ENCODE assay signal across 8 cellular contexts in the genomic region with DNA sequence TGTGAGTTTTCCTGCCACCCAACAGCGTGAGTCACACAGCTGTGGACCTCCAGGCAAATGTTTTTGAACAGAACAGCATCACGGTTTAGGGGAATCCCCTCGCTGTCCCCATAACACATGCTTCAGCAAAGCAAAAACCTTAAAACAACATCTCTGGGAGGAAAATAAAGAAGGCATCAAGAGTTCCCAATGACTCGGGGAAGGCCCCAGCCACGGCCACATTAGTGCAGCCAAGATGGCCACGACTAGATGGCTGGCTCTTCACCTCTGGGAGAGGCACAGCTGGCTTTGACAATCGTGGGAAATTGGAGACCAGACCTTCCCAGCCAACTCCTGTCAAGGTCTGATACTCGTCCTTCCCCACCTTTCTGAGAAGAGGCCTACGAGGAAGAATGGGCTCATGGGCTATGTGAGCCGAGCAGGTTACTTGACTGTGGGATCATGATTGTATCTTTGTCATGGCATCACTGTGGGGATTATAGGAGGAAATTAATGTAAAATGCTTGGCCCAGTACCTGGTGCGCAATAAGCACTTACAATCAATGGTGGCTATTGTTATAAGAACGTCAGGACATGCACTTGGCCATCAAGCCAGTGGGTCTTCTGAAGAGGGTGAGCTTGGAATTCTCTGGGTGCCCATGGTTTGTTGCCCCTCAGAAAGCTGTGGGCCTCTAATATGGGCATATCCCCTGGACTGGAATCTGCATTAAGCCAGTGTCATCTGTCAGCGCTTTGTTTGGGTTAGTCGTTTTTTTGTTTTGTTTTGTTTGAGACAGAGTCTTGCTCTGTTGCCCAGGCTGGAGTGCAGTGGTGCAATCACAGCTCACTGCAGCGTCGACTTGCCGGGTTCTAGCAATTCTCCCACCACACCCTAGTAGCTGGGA. TPM values are rescaled to one million over a fixed set of nuclear protein-coding genes. Genes with fewer than 3 reads are reported as not detected.
A peak's percentile ranks its signal among the peaks of the same experiment; 100 is the strongest.
DNase-seq lines count a peak whose midpoint lies in the region; ATAC-seq lines count a peak whose summit lies in the region.

No MANE protein-coding gene starts in this region.

- H3K27me3 Mint-ChIP-seq in activated CD4-positive, alpha-beta memory T cell treated with anti-CD3 and anti-CD28 coated beads for 36 hours = no peaks in the 10 kb centered on the region

- peak overlapping the region; percentile 98 for H3K27ac Mint-ChIP-seq in activated CD4-positive, alpha-beta memory T cell treated with anti-CD3 and anti-CD28 coated beads for 36 hours

- intact Hi-C loops in activated CD4-positive, alpha-beta memory T cell treated with anti-CD3 and anti-CD28 coated beads for 36 hours (cut with micrococcal nuclease) = loop anchor here (1.0 to 10.0 kb wide), 5 partner anchors 15 to 446 kb away; partner anchors contain the start of genes CCDC167 and MTCH1
- intact Hi-C loops in sciatic nerve (cut with DNase I) = no loop called here

- POLR2A ChIA-PET in activated CD4-positive, alpha-beta memory T cell treated with anti-CD3 and anti-CD28 coated beads for 36 hours (lab: Charles Lee) = interaction anchor here (0.6 to 7.9 kb wide), 10 partner anchors 11 to 208 kb away, joined by 3 to 166 read pairs (median 5); partner anchors contain the start of genes PIM1 and TBC1D22B

- peak overlapping the region; percentile 85 for H3K4me3 Mint-ChIP-seq in activated CD4-positive, alpha-beta memory T cell treated with anti-CD3 and anti-CD28 coated beads for 36 hours

- peak; percentile 87 for DNase-seq in activated CD4-positive, alpha-beta memory T cell treated with anti-CD3 and anti-CD28 coated beads for 36 hours
- peak; percentile 43 for DNase-seq in epidermal melanocyte (ENCODE audit: insufficient read length, low spot score)
- DNase-seq in sciatic nerve (ENCODE audit: low spot score) = no peak
- no peak for DNase-seq in NCI-H526 treated with DMSO at 0.1 percent for 48 hours (lab: John Stamatoyannopoulos, UW)
- DNase-seq in SKM-1 (lab: John Stamatoyannopoulos, UW; ENCODE audit: unreplicated experiment) = no peak

- peaks cover 65% of the 10 kb centered on the region for H3K4me1 Mint-ChIP-seq in activated CD4-positive, alpha-beta memory T cell treated with anti-CD3 and anti-CD28 coated beads for 36 hours (ENCODE audit: low read depth)

- H3K36me3 Mint-ChIP-seq in activated CD4-positive, alpha-beta memory T cell treated with anti-CD3 and anti-CD28 coated beads for 36 hours = peaks cover 10% of the 10 kb centered on the region

- H3K9me3 Mint-ChIP-seq in activated CD4-positive, alpha-beta memory T cell treated with anti-CD3 and anti-CD28 coated beads for 36 hours = peaks cover 2% of the 10 kb centered on the region

- CTCF ChIA-PET in activated CD4-positive, alpha-beta memory T cell treated with anti-CD3 and anti-CD28 coated beads for 36 hours (lab: Charles Lee) = interaction anchor here (1.3 to 10.0 kb wide), 7 partner anchors 13 to 159 kb away, joined by 3 to 302 read pairs (median 72); partner anchors contain the start of gene PIM1

- ATAC-seq in GM19043 (IDR thresholded peaks at IDR 0.05; ENCODE audit: low read depth, unreplicated experiment) (peak; percentile 47), HG03558 (IDR thresholded peaks at IDR 0.05; ENCODE audit: extremely low read depth, unreplicated experiment) (peak; percentile 64), sciatic nerve (peak; percentile 79), HG03521 (IDR thresholded peaks at IDR 0.05; ENCODE audit: unreplicated experiment) (no peak)

RNA-seq across cellular contexts. Expression of gene FGD2, which starts 43.6 kb away (rescaled TPM):
- under 1 TPM; 0.48 to 0.52 TPM for total RNA-seq in activated CD4-positive, alpha-beta memory T cell treated with anti-CD3 and anti-CD28 coated beads for 36 hours
- total RNA-seq in sciatic nerve = 19.7 TPM

Comparison
In these comparisons a context has a peak if more than half of its experiments do, and no peak if none do; other contexts are left out.
1. DNase-seq: peak in activated CD4-positive, alpha-beta memory T cell treated with anti-CD3 and anti-CD28 coated beads for 36 hours (single experiment) and epidermal melanocyte (single experiment); none in sciatic nerve (single experiment), NCI-H526 treated with DMSO at 0.1 percent for 48 hours (single experiment) and SKM-1 (single experiment).
2. RNA of gene FGD2, which starts 43.6 kb away (total RNA-seq): 19.7 TPM in sciatic nerve (single experiment); 0.48 to 0.52 TPM in activated CD4-positive, alpha-beta memory T cell treated with anti-CD3 and anti-CD28 coated beads for 36 hours; every median in the first group is over 10 times any median in the second.